11 cellular contexts compared by ENCODE assay signal in genomic region chr15:89998923-89999675, GRCh38. TPM values are rescaled to one million over a fixed set of nuclear protein-coding genes. Genes with fewer than 3 reads are reported as not detected.
A peak's percentile ranks its signal among the peaks of the same experiment; 100 is the strongest.
DNase-seq lines count a peak whose midpoint lies in the region; TF ChIP-seq lines count a peak whose summit lies in the region.
"Had no signal": no experiment of that assay in that cellular context is flagged by ENCODE, and none has a peak within 500 bp of the region (broad histone marks: within the 10 kb centered on the region; RNA-seq: fewer than 3 reads in every experiment).

No MANE protein-coding gene starts in this region.

- H3K27ac Mint-ChIP-seq in activated T-cell treated with anti-CD3 and anti-CD28 coated beads, Interleukin-2, amount 50 U/mL, for 24 hours: peak overlapping the region; percentile 11
- H3K27ac Mint-ChIP-seq in T-helper 2 cell treated with Interferon-gamma antibody and Interleukin-4, amounts not matched to agents 5 μg/mL and 100 μg/mL, for 36 hours: no peak overlapping the region

- H3K36me3 Mint-ChIP-seq in activated T-cell treated with anti-CD3 and anti-CD28 coated beads, Interleukin-2, amount 50 U/mL, for 24 hours (ENCODE audit: low read depth): peaks cover 18% of the 10 kb centered on the region
- H3K36me3 Mint-ChIP-seq in T-helper 2 cell treated with Interferon-gamma antibody and Interleukin-4, amounts not matched to agents 5 μg/mL and 100 μg/mL, for 36 hours (ENCODE audit: low read depth): peaks cover 13% of the 10 kb centered on the region

- H3K27me3 ChIP-seq in spleen (replicated peaks in 1 of 7): no peaks in the 10 kb centered on the region

- no peaks in the 10 kb centered on the region for H3K27me3 Mint-ChIP-seq in activated T-cell treated with anti-CD3 and anti-CD28 coated beads, Interleukin-2, amount 50 U/mL, for 24 hours
- peaks cover 14% of the 10 kb centered on the region for H3K27me3 Mint-ChIP-seq in T-helper 2 cell treated with Interferon-gamma antibody and Interleukin-4, amounts not matched to agents 5 μg/mL and 100 μg/mL, for 36 hours (ENCODE audit: low read depth)

- no peaks in the 10 kb centered on the region for H3K9me3 Mint-ChIP-seq in activated T-cell treated with anti-CD3 and anti-CD28 coated beads, Interleukin-2, amount 50 U/mL, for 24 hours
- no peaks in the 10 kb centered on the region for H3K9me3 Mint-ChIP-seq in T-helper 2 cell treated with Interferon-gamma antibody and Interleukin-4, amounts not matched to agents 5 μg/mL and 100 μg/mL, for 36 hours

- H3K4me3 Mint-ChIP-seq in activated T-cell treated with anti-CD3 and anti-CD28 coated beads, Interleukin-2, amount 50 U/mL, for 24 hours: peak overlapping the region; percentile 27
- H3K4me3 Mint-ChIP-seq in T-helper 2 cell treated with Interferon-gamma antibody and Interleukin-4, amounts not matched to agents 5 μg/mL and 100 μg/mL, for 36 hours: peak overlapping the region; percentile 6

- intact Hi-C loops in spleen (cut with DNase I; ENCODE audit: low total_unique reads): no loop called here

- peaks cover 19 to 51% (median 41%) of the 10 kb centered on the region in 6 donors for H3K4me1 ChIP-seq in spleen

- peaks cover 35% of the 10 kb centered on the region for H3K4me1 Mint-ChIP-seq in activated T-cell treated with anti-CD3 and anti-CD28 coated beads, Interleukin-2, amount 50 U/mL, for 24 hours (ENCODE audit: low read depth)
- H3K4me1 Mint-ChIP-seq in T-helper 2 cell treated with Interferon-gamma antibody and Interleukin-4, amounts not matched to agents 5 μg/mL and 100 μg/mL, for 36 hours (ENCODE audit: low read depth): peaks cover 24% of the 10 kb centered on the region

- H3K36me3 ChIP-seq in spleen: no peaks in the 10 kb centered on the region

- TF ChIP-seq CTCF in fibroblast of mammary gland (conservative IDR thresholded peaks at IDR 0.05; ENCODE audit: control insufficient read depth, insufficient read depth, low read depth, low read length) (no peak), spleen (IDR thresholded peaks at IDR 0.05 in 8 of 11, conservative IDR thresholded peaks at IDR 0.05 in 3 of 11) (no peak)

- WGBS in spleen, 5 donors: 55 to 67% (median 64%) methylated on average over 12 of the region's 12 CpGs

- no peak for DNase-seq in activated T-cell treated with anti-CD3 and anti-CD28 coated beads, Interleukin-2, amount 50 U/mL, for 24 hours
- DNase-seq in activated T-cell treated with anti-CD3 and anti-CD28 coated beads, Interleukin-2, amount 50 U/mL, for 48 hours: no peak
- no peak for DNase-seq in T-helper 2 cell treated with Interferon-gamma antibody and Interleukin-4, amounts not matched to agents 5 μg/mL and 100 μg/mL, for 36 hours (ENCODE audit: low spot score)
- peak; percentile 37 for DNase-seq in fibroblast of mammary gland (ENCODE audit: low read depth)
- no peak for DNase-seq in spleen
- no peak for DNase-seq in activated effector memory CD4-positive, alpha-beta T cell treated with anti-CD3 and anti-CD28 coated beads, Interleukin-2, amount 50 U/mL, for 16 hours
- no peak for DNase-seq in NCI-H2107 (lab: John Stamatoyannopoulos, UW)
- no peak for DNase-seq in COLO829 (ENCODE audit: low spot score)
- DNase-seq: AML-193; effector CD4-positive, alpha-beta T cell; NCI-H1105 had no signal

- no peak overlapping the region for H3K4me3 ChIP-seq in fibroblast of mammary gland (ENCODE audit: control insufficient read depth, low read depth, low read length)
- H3K4me3 ChIP-seq in spleen: peak overlapping the region in 1 of 8 donors; percentile 92

- H3K27ac ChIP-seq in spleen: peak overlapping the region in 7 of 8 donors; percentile 76 to 97 (median 94)

- H3K9me3 ChIP-seq in spleen: no peaks in the 10 kb centered on the region

- no peak for TF ChIP-seq POLR2A in spleen (IDR thresholded peaks at IDR 0.05)

RNA-seq across cellular contexts. Expression of gene ZNF710, which starts 2.0 kb away (rescaled TPM):
- total RNA-seq in spleen: 10 to 100 TPM; 25.5 to 66.4 (median 36.7) TPM
- 10 to 100 TPM; 12.5 to 24.8 (median 19.5) TPM for polyA plus RNA-seq in spleen
